ENCODE assay signal across 8 cellular contexts in genomic region chr16:27326738-27327585, GRCh38. TPM values are rescaled to one million over a fixed set of nuclear protein-coding genes. Genes with fewer than 3 reads are reported as not detected.
DNase-seq lines count a peak whose midpoint lies in the region; ATAC-seq and TF ChIP-seq lines count a peak whose summit lies in the region.

No MANE protein-coding gene starts in this region.

- CTCF ChIA-PET in activated CD4-positive, alpha-beta T cell treated with anti-CD3 and anti-CD28 coated beads for 36 hours (lab: Charles Lee) = interaction anchor here (0.6 to 1.5 kb wide), 4 partner anchors 12 to 93 kb away, joined by 3 to 4 read pairs (median 3); no protein-coding TSS in a partner anchor
- CTCF ChIA-PET in activated naive CD4-positive, alpha-beta T cell treated with anti-CD3 and anti-CD28 coated beads, Interleukin-2, amount 10 ng/mL, durations not matched to agents 7 days and 5 days (lab: Charles Lee) = interaction anchor here (0.7 to 2.1 kb wide), 5 partner anchors 10 to 137 kb away, joined by 3 to 8 read pairs (median 3); no protein-coding TSS in a partner anchor

- POLR2A ChIA-PET in activated CD4-positive, alpha-beta T cell treated with anti-CD3 and anti-CD28 coated beads for 36 hours (lab: Charles Lee) = interaction anchor here (0.9 to 1.0 kb wide), 2 partner anchors 9 to 12 kb away, joined by 4 to 5 read pairs; no protein-coding TSS in a partner anchor

- H3K36me3 Mint-ChIP-seq in activated CD4-positive, alpha-beta T cell treated with anti-CD3 and anti-CD28 coated beads for 36 hours (ENCODE audit: low read depth) = peaks cover 80% of the 10 kb centered on the region
- H3K36me3 Mint-ChIP-seq in activated naive CD4-positive, alpha-beta T cell treated with anti-CD3 and anti-CD28 coated beads, Interleukin-2, amount 10 ng/mL, durations not matched to agents 7 days and 5 days = peaks cover 75% of the 10 kb centered on the region
- H3K36me3 Mint-ChIP-seq in glutamatergic neuron (ENCODE audit: unreplicated experiment) (no peaks in the 10 kb centered on the region), osteocyte (ENCODE audit: unreplicated experiment) (no peaks in the 10 kb centered on the region)

- H3K4me3 Mint-ChIP-seq in activated CD4-positive, alpha-beta T cell treated with anti-CD3 and anti-CD28 coated beads for 36 hours = peak overlapping the region; percentile 39
- H3K4me3 Mint-ChIP-seq in activated naive CD4-positive, alpha-beta T cell treated with anti-CD3 and anti-CD28 coated beads, Interleukin-2, amount 10 ng/mL, durations not matched to agents 7 days and 5 days = peak overlapping the region; percentile 58
- H3K4me3 Mint-ChIP-seq in glutamatergic neuron (ENCODE audit: unreplicated experiment) (no peak overlapping the region), osteocyte (ENCODE audit: unreplicated experiment) (peak overlapping the region; percentile 51)

- TF ChIP-seq CTCF in glutamatergic neuron (IDR thresholded peaks at IDR 0.05; ENCODE audit: partially characterized antibody, unreplicated experiment) (no peak), osteocyte (IDR thresholded peaks at IDR 0.05) (peak; percentile 29)

- ATAC-seq in activated CD4-positive, alpha-beta T cell treated with anti-CD3 and anti-CD28 coated beads for 36 hours = peak; percentile 67
- no peak for ATAC-seq in GM18868 (IDR thresholded peaks at IDR 0.05; ENCODE audit: unreplicated experiment)

- intact Hi-C loops in activated CD4-positive, alpha-beta T cell treated with anti-CD3 and anti-CD28 coated beads for 36 hours (cut with DNase I, micrococcal nuclease) = no loop called here

- no peaks in the 10 kb centered on the region for H3K27me3 Mint-ChIP-seq in activated CD4-positive, alpha-beta T cell treated with anti-CD3 and anti-CD28 coated beads for 36 hours
- no peaks in the 10 kb centered on the region for H3K27me3 Mint-ChIP-seq in activated naive CD4-positive, alpha-beta T cell treated with anti-CD3 and anti-CD28 coated beads, Interleukin-2, amount 10 ng/mL, durations not matched to agents 7 days and 5 days
- peaks cover 2% of the 10 kb centered on the region for H3K27me3 Mint-ChIP-seq in glutamatergic neuron (ENCODE audit: unreplicated experiment)
- no peaks in the 10 kb centered on the region for H3K27me3 Mint-ChIP-seq in osteocyte (ENCODE audit: unreplicated experiment)

- H3K27ac Mint-ChIP-seq in activated CD4-positive, alpha-beta T cell treated with anti-CD3 and anti-CD28 coated beads for 36 hours = peak overlapping the region; percentile 90
- H3K27ac Mint-ChIP-seq in activated naive CD4-positive, alpha-beta T cell treated with anti-CD3 and anti-CD28 coated beads, Interleukin-2, amount 10 ng/mL, durations not matched to agents 7 days and 5 days = peak overlapping the region; percentile 84
- H3K27ac Mint-ChIP-seq in glutamatergic neuron (ENCODE audit: unreplicated experiment) (peak overlapping the region; percentile 53), osteocyte (ENCODE audit: unreplicated experiment) (peak overlapping the region; percentile 96)

- H3K9me3 Mint-ChIP-seq in activated CD4-positive, alpha-beta T cell treated with anti-CD3 and anti-CD28 coated beads for 36 hours (ENCODE audit: low read depth) = no peaks in the 10 kb centered on the region
- no peaks in the 10 kb centered on the region for H3K9me3 Mint-ChIP-seq in activated naive CD4-positive, alpha-beta T cell treated with anti-CD3 and anti-CD28 coated beads, Interleukin-2, amount 10 ng/mL, durations not matched to agents 7 days and 5 days
- no peaks in the 10 kb centered on the region for H3K9me3 Mint-ChIP-seq in glutamatergic neuron (ENCODE audit: unreplicated experiment)
- H3K9me3 Mint-ChIP-seq in osteocyte (ENCODE audit: unreplicated experiment) = no peaks in the 10 kb centered on the region

- DNase-seq in activated CD4-positive, alpha-beta T cell treated with anti-CD3 and anti-CD28 coated beads for 36 hours = peak; percentile 66
- no peak for DNase-seq in activated CD4-positive, alpha-beta T cell treated with anti-CD3 and anti-CD28 coated beads for 1 hour
- DNase-seq in NOMO-1 (lab: John Stamatoyannopoulos, UW; ENCODE audit: unreplicated experiment in 2 of 2) (peak; percentile 83 to 84), glutamatergic neuron (peak; percentile 47), osteocyte (ENCODE audit: extremely low spot score, unreplicated experiment) (peak; percentile 87), NCI-H1048 (lab: John Stamatoyannopoulos, UW) (no peak)
- DNase-seq in activated naive CD4-positive, alpha-beta T cell treated with anti-CD3 and anti-CD28 coated beads, Interleukin-2, amount 10 ng/mL, durations not matched to agents 7 days and 5 days = peak; percentile 70

- H3K4me1 Mint-ChIP-seq in activated CD4-positive, alpha-beta T cell treated with anti-CD3 and anti-CD28 coated beads for 36 hours = peaks cover 88% of the 10 kb centered on the region
- peaks cover 90% of the 10 kb centered on the region for H3K4me1 Mint-ChIP-seq in activated naive CD4-positive, alpha-beta T cell treated with anti-CD3 and anti-CD28 coated beads, Interleukin-2, amount 10 ng/mL, durations not matched to agents 7 days and 5 days
- H3K4me1 Mint-ChIP-seq in glutamatergic neuron (ENCODE audit: low read depth, unreplicated experiment) = peaks cover 4% of the 10 kb centered on the region
- H3K4me1 Mint-ChIP-seq in osteocyte (ENCODE audit: unreplicated experiment) = peaks cover 50% of the 10 kb centered on the region

RNA-seq across cellular contexts. Expression of gene IL4R, which starts 13.2 kb away (rescaled TPM):
- total RNA-seq in activated CD4-positive, alpha-beta T cell treated with anti-CD3 and anti-CD28 coated beads for 36 hours = 100 to 1,000 TPM; 185 to 229 TPM
- total RNA-seq in glutamatergic neuron (ENCODE audit: unreplicated experiment) = 10.8 TPM
- 34.5 and 35.9 TPM in 2 replicates for total RNA-seq in osteocyte

RNA-seq across cellular contexts. Expression of gene NSMCE1, which starts 58.4 kb away (rescaled TPM):
- 100 to 1,000 TPM; 110 to 127 TPM for total RNA-seq in activated CD4-positive, alpha-beta T cell treated with anti-CD3 and anti-CD28 coated beads for 36 hours
- total RNA-seq in glutamatergic neuron (ENCODE audit: unreplicated experiment) (32.7 TPM), osteocyte (26.4 and 28.3 TPM in 2 replicates)

Comparison
In these comparisons a context has a peak if more than half of its experiments do, and no peak if none do; other contexts are left out.
1. DNase-seq: peak in activated CD4-positive, alpha-beta T cell treated with anti-CD3 and anti-CD28 coated beads for 36 hours (single experiment), NOMO-1 (2 of 2), activated naive CD4-positive, alpha-beta T cell treated with anti-CD3 and anti-CD28 coated beads, Interleukin-2, amount 10 ng/mL, durations not matched to agents 7 days and 5 days (single experiment), glutamatergic neuron (single experiment) and osteocyte (single experiment); none in activated CD4-positive, alpha-beta T cell treated with anti-CD3 and anti-CD28 coated beads for 1 hour (single experiment) and NCI-H1048 (single experiment).
2. Peak in every context shown above with its lines, with median percentiles within 50 percentile points of each other: H3K27ac Mint-ChIP-seq.